1 cellular context compared by ENCODE assay signal in genomic region chr19:5748920-5749319, GRCh38.
TF ChIP-seq lines count a peak whose summit lies in the region.
"Not testable (repeated sequence)": the region's sequence is repeated elsewhere in the genome, so short reads cannot be mapped to it uniquely, and the experiment has no call there.

No MANE protein-coding gene starts in this region.

TF ChIP-seq in HepG2, 621 proteins besides CTCF, POLR2A, EP300 and RAD21:
- peak; percentile 19; the same call in 1 of the 2 replicates for TF ChIP-seq LCORL (IDR thresholded peaks at IDR 0.05)
- TF ChIP-seq LCORL (CRISPR knock-in tag; IDR thresholded peaks at IDR 0.05) = not testable (repeated sequence)
